In the genomic region with DNA sequence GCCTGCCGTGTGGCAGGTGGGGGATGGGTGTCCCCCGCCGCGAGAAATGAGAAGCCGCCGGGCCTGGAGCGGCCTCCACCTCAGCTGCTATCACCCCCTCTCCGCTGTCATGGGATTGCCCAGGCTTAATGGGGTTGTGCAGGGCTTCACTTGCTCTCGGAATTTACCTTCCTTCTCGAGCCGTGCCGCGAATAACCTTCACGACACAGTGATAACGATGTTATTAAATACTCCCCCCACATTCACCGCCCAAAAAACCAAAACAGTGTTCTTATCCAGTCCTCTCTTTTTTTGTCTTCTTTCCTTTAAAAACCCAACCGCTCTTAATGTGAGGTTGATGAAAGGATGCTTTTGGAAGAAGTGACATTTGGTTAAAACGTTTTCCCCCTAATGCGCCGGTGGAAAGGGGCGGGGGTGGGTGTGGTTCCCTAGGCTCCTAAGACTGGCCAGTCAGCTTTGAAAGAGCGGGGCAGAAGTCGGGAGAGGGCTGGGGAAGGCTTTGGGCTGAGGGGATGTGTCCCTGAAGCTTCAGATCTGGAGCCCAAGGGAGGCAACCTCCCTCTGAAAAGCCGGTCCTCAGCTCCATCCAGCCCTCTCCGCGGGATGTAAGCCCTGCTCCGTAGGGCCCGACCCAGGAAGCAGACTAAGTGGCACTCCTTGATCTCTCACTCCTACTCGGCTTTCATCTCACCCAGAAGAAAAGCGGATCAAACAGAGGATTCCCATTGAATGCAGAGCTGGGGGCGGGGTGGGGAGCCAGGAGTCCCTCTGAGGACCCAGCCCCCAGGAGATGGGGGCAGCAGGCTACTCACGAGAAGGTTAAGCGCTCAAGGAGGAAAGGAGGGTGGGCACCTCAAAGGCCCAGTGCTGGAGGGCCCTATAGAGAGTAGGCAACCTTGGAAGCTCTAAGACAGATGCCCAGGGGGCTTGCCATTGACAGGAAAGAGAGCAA, we compare ENCODE assay signal across 16 cellular contexts. TPM values are rescaled to one million over a fixed set of nuclear protein-coding genes. Genes with fewer than 3 reads are reported as not detected.
DNase-seq lines count a peak whose midpoint lies in the region; ATAC-seq and TF ChIP-seq lines count a peak whose summit lies in the region.
"Had no signal": no experiment of that assay in that cellular context is flagged by ENCODE, and none has a peak within 500 bp of the region (broad histone marks: within the 10 kb centered on the region; RNA-seq: fewer than 3 reads in every experiment).

No MANE protein-coding gene starts in this region.

- H3K27ac Mint-ChIP-seq in natural killer cell: no peak overlapping the region
- no peak overlapping the region for H3K27ac Mint-ChIP-seq in natural killer cell treated with Interleukin-12 subunit alpha and Interleukin-12 subunit beta and Interleukin-15 and Interleukin-18, amount 100 ng/mL, for 72 hours
- H3K27ac Mint-ChIP-seq in central memory CD8-positive, alpha-beta T cell (ENCODE audit: low read depth): no peak overlapping the region
- no peak overlapping the region for H3K27ac Mint-ChIP-seq in nephron progenitor cell
- no peak overlapping the region for H3K27ac Mint-ChIP-seq in progenitor cell of endocrine pancreas
- H3K27ac Mint-ChIP-seq: HFFc6 had no signal

- peaks cover 66 to 68% of the 10 kb centered on the region in 2 donors for H3K27me3 Mint-ChIP-seq in natural killer cell (ENCODE audit: low read depth in 2 of 2)
- peaks cover 61 to 82% of the 10 kb centered on the region in 2 donors for H3K27me3 Mint-ChIP-seq in natural killer cell treated with Interleukin-12 subunit alpha and Interleukin-12 subunit beta and Interleukin-15 and Interleukin-18, amount 100 ng/mL, for 72 hours
- H3K27me3 Mint-ChIP-seq in central memory CD8-positive, alpha-beta T cell: peaks cover 97% of the 10 kb centered on the region
- peaks cover 95% of the 10 kb centered on the region for H3K27me3 Mint-ChIP-seq in nephron progenitor cell (ENCODE audit: low read depth, poor library complexity)
- H3K27me3 Mint-ChIP-seq in progenitor cell of endocrine pancreas: peaks cover 90% of the 10 kb centered on the region

- DNase-seq in natural killer cell (no peak), nephron progenitor cell (no peak), progenitor cell of endocrine pancreas (ENCODE audit: low spot score, unreplicated experiment) (no peak), NCI-H2029 (lab: John Stamatoyannopoulos, UW) (no peak), iPS-NIHi11 (ENCODE audit: low spot score) (no peak), ureter (ENCODE audit: low spot score) (no peak)
- no peak for DNase-seq in natural killer cell treated with Interleukin-12 subunit alpha and Interleukin-12 subunit beta and Interleukin-15 and Interleukin-18, amount 100 ng/mL, for 72 hours (ENCODE audit: low spot score)
- DNase-seq in central memory CD8-positive, alpha-beta T cell (ENCODE audit: low spot score in 2 of 2): no peak
- DNase-seq: activated naive CD8-positive, alpha-beta T cell treated with anti-CD3 and anti-CD28 coated beads, Interleukin-2, amount 50 U/mL, for 24 hours; foreskin fibroblast; HFFc6; NCI-H1105 treated with DMSO at 0.1 percent for 48 hours; NCI-H510A treated with DMSO at 0.1 percent for 48 hours; stimulated activated CD4-positive, alpha-beta T cell treated with anti-CD3 and anti-CD28 coated beads, Interleukin-4, amount 100 ng/mL, for 24 hours had no signal

- H3K4me1 Mint-ChIP-seq in natural killer cell (peaks cover 0 to 5% of the 10 kb centered on the region in 2 donors), nephron progenitor cell (peaks cover 67% of the 10 kb centered on the region), progenitor cell of endocrine pancreas (ENCODE audit: low read depth) (peaks cover 10% of the 10 kb centered on the region)
- peaks cover 6 to 8% of the 10 kb centered on the region in 2 donors for H3K4me1 Mint-ChIP-seq in natural killer cell treated with Interleukin-12 subunit alpha and Interleukin-12 subunit beta and Interleukin-15 and Interleukin-18, amount 100 ng/mL, for 72 hours (ENCODE audit: low read depth in 2 of 2)
- H3K4me1 Mint-ChIP-seq in central memory CD8-positive, alpha-beta T cell: peaks cover 14% of the 10 kb centered on the region

- H3K36me3 Mint-ChIP-seq in natural killer cell (no peaks in the 10 kb centered on the region), nephron progenitor cell (ENCODE audit: low read depth) (no peaks in the 10 kb centered on the region), progenitor cell of endocrine pancreas (ENCODE audit: insufficient read depth) (no peaks in the 10 kb centered on the region)
- H3K36me3 Mint-ChIP-seq in natural killer cell treated with Interleukin-12 subunit alpha and Interleukin-12 subunit beta and Interleukin-15 and Interleukin-18, amount 100 ng/mL, for 72 hours: no peaks in the 10 kb centered on the region
- H3K36me3 Mint-ChIP-seq in central memory CD8-positive, alpha-beta T cell (ENCODE audit: insufficient read depth): peaks cover 9% of the 10 kb centered on the region

- H3K4me3 Mint-ChIP-seq in natural killer cell (peak overlapping the region; percentile 17), nephron progenitor cell (peak overlapping the region; percentile 77), progenitor cell of endocrine pancreas (ENCODE audit: low read depth) (no peak overlapping the region)
- no peak overlapping the region for H3K4me3 Mint-ChIP-seq in natural killer cell treated with Interleukin-12 subunit alpha and Interleukin-12 subunit beta and Interleukin-15 and Interleukin-18, amount 100 ng/mL, for 72 hours
- peak overlapping the region; percentile 35 for H3K4me3 Mint-ChIP-seq in central memory CD8-positive, alpha-beta T cell
- H3K4me3 Mint-ChIP-seq: activated naive CD8-positive, alpha-beta T cell treated with anti-CD3 and anti-CD28 coated beads, Interleukin-2, amount 50 U/mL, for 24 hours; HFFc6 had no signal

- H3K9me3 Mint-ChIP-seq in natural killer cell: no peaks in the 10 kb centered on the region
- no peaks in the 10 kb centered on the region for H3K9me3 Mint-ChIP-seq in natural killer cell treated with Interleukin-12 subunit alpha and Interleukin-12 subunit beta and Interleukin-15 and Interleukin-18, amount 100 ng/mL, for 72 hours
- no peaks in the 10 kb centered on the region for H3K9me3 Mint-ChIP-seq in central memory CD8-positive, alpha-beta T cell
- H3K9me3 Mint-ChIP-seq in nephron progenitor cell: no peaks in the 10 kb centered on the region
- no peaks in the 10 kb centered on the region for H3K9me3 Mint-ChIP-seq in progenitor cell of endocrine pancreas (ENCODE audit: low read depth)
- H3K9me3 Mint-ChIP-seq: activated naive CD8-positive, alpha-beta T cell treated with anti-CD3 and anti-CD28 coated beads, Interleukin-2, amount 50 U/mL, for 24 hours; HFFc6 had no signal

- TF ChIP-seq CTCF in natural killer cell (IDR thresholded peaks at IDR 0.05) (no peak), nephron progenitor cell (IDR thresholded peaks at IDR 0.05) (no peak), progenitor cell of endocrine pancreas (IDR thresholded peaks at IDR 0.05; ENCODE audit: unreplicated experiment) (no peak)

- peak in 1 of 3 donors; percentile 43 for ATAC-seq in natural killer cell
- ATAC-seq in natural killer cell treated with Interleukin-12 subunit alpha and Interleukin-12 subunit beta and Interleukin-15 and Interleukin-18, amount 100 ng/mL, for 72 hours: no peak
- ATAC-seq in central memory CD8-positive, alpha-beta T cell (replicated peaks; ENCODE audit: extremely low read depth, poor library complexity, severe bottlenecking): no peak
- ATAC-seq: activated naive CD8-positive, alpha-beta T cell treated with anti-CD3 and anti-CD28 coated beads, Interleukin-2, amount 50 U/mL, for 24 hours had no signal

- intact Hi-C loops in natural killer cell (cut with micrococcal nuclease): loop anchor here (5.0 to 10.0 kb wide), 3 partner anchors 38 to 1383 kb away; a partner anchor contains a TSS

RNA-seq across cellular contexts. Expression of a gene that starts 2.5 kb away (rescaled TPM):
- total RNA-seq in natural killer cell: not detected
- not detected for total RNA-seq in natural killer cell treated with Interleukin-12 subunit alpha and Interleukin-12 subunit beta and Interleukin-15 and Interleukin-18, amount 100 ng/mL, for 72 hours
- not detected in 2 replicates for total RNA-seq in progenitor cell of endocrine pancreas
- total RNA-seq in ureter: 5.6 TPM
- total RNA-seq: HFFc6, kidney epithelial cell, posterior vena cava had no signal

RNA-seq across cellular contexts. Expression of a gene that starts 40.2 kb away (rescaled TPM):
- total RNA-seq in natural killer cell (not detected), progenitor cell of endocrine pancreas (not detected in 2 replicates), ureter (15.6 TPM)
- total RNA-seq in natural killer cell treated with Interleukin-12 subunit alpha and Interleukin-12 subunit beta and Interleukin-15 and Interleukin-18, amount 100 ng/mL, for 72 hours: not detected
- total RNA-seq: kidney epithelial cell had no signal

RNA-seq across cellular contexts. Expression of a gene that starts 55.0 kb away (rescaled TPM):
- total RNA-seq in natural killer cell: not detected
- under 1 TPM; 0.20 to 0.76 TPM for total RNA-seq in natural killer cell treated with Interleukin-12 subunit alpha and Interleukin-12 subunit beta and Interleukin-15 and Interleukin-18, amount 100 ng/mL, for 72 hours
- total RNA-seq in progenitor cell of endocrine pancreas: not detected in 2 replicates
- total RNA-seq in ureter: 16.6 TPM

Comparison
In these comparisons a context has a peak if more than half of its experiments do, and no peak if none do; other contexts are left out.
1. H3K4me3 Mint-ChIP-seq: peak in natural killer cell (single experiment), central memory CD8-positive, alpha-beta T cell (single experiment) and nephron progenitor cell (single experiment); none in natural killer cell treated with Interleukin-12 subunit alpha and Interleukin-12 subunit beta and Interleukin-15 and Interleukin-18, amount 100 ng/mL, for 72 hours (single experiment) and progenitor cell of endocrine pancreas (single experiment).
2. RNA of a gene that starts 40.2 kb away (total RNA-seq): 15.6 TPM in ureter (single experiment); not detected in natural killer cell, not detected in natural killer cell treated with Interleukin-12 subunit alpha and Interleukin-12 subunit beta and Interleukin-15 and Interleukin-18, amount 100 ng/mL, for 72 hours and not detected in progenitor cell of endocrine pancreas; every median in the first group is over 10 times any median in the second.